13 cellular contexts compared by ENCODE assay signal in the genomic region with DNA sequence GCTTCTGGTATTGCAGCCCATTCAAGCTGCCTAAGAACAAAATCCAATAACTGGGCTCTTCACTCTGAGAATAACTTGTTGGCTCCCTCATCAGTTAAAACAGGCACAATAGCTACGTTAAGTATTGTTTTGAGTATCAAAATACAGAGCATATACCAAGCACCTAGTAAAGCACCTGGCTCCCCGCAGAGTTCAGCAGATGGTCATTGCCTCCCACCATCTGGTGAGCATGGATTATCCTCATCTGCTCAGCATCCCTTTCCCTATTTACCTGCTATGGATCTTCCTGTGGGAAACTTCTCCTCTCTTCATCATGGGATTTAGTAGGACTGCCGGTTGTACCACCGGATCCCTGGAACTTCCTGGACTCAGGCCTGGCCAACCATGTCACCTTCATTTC.
"Had no signal": no experiment of that assay in that cellular context is flagged by ENCODE, and none has a peak within 500 bp of the region (broad histone marks: within the 10 kb centered on the region; RNA-seq: fewer than 3 reads in every experiment).

No MANE protein-coding gene starts in this region.

- H3K27ac ChIP-seq: breast epithelium, lower lobe of right lung, parathyroid adenoma, thyroid gland, VCaP had no signal

- H3K9ac ChIP-seq: parathyroid adenoma had no signal

- DNase-seq: activated CD4-positive, alpha-beta T cell treated with anti-CD3 and anti-CD28 coated beads for 36 hours; activated CD8-positive, alpha-beta T cell treated with anti-CD3 and anti-CD28 coated beads, Interleukin-2, amount 10 ng/mL, durations not matched to agents 7 days and 5 days; activated naive CD4-positive, alpha-beta T cell; aorta; left cardiac atrium; lower lobe of right lung; midbrain; naive B cell; thyroid gland had no signal

- H2AFZ ChIP-seq: parathyroid adenoma had no signal

- H3K9me3 ChIP-seq: thyroid gland had no signal

- H3K4me3 ChIP-seq: breast epithelium, lower lobe of right lung, thyroid gland had no signal

- H3K79me2 ChIP-seq: parathyroid adenoma had no signal

- H3K36me3 ChIP-seq: breast epithelium, lower lobe of right lung, thyroid gland had no signal

- H3K4me1 ChIP-seq: breast epithelium, lower lobe of right lung, parathyroid adenoma, thyroid gland had no signal

- ATAC-seq: activated CD4-positive, alpha-beta T cell treated with anti-CD3 and anti-CD28 coated beads for 36 hours; activated CD8-positive, alpha-beta T cell treated with anti-CD3 and anti-CD28 coated beads, Interleukin-2, amount 10 ng/mL, durations not matched to agents 7 days and 5 days; esophagus mucosa; left cardiac atrium; lower lobe of right lung had no signal

- H3K27me3 ChIP-seq: breast epithelium, thyroid gland had no signal
